8 cellular contexts compared by ENCODE assay signal in genomic region chr15:48645558-48646330, GRCh38. TPM values are rescaled to one million over a fixed set of nuclear protein-coding genes. Genes with fewer than 3 reads are reported as not detected.
DNase-seq lines count a peak whose midpoint lies in the region; ATAC-seq and TF ChIP-seq lines count a peak whose summit lies in the region.

Gene FBN1 (minus strand): TSS chr15:48645709. CDS start chr15:48644769, 940 bp downstream.

- peak; percentile 69 for ATAC-seq in HG02642 (IDR thresholded peaks at IDR 0.05; ENCODE audit: poor library complexity, unreplicated experiment)

- H3K27me3 ChIP-seq in sigmoid colon: peaks cover 0 to 25% (median 9%) of the 10 kb centered on the region in 3 donors

- POLR2A ChIA-PET in AG04449 (lab: Yijun Ruan, JAX): interaction anchor here (0.7 to 2.8 kb wide), 25 partner anchors 10 to 438 kb away, joined by 3 to 29 read pairs (median 4); no protein-coding TSS in a partner anchor

- CTCF ChIA-PET in AG04449 (lab: Yijun Ruan, JAX): interaction anchor here (1.5 to 1.7 kb wide), 2 partner anchors 12 to 156 kb away, joined by 5 read pairs; no protein-coding TSS in a partner anchor

- intact Hi-C loops in sigmoid colon (cut with DNase I): loop anchor here (10.0 kb wide), 2 partner anchors 111 to 231 kb away; no protein-coding TSS in a partner anchor

- H3K4me3 ChIP-seq in AG04449 (ENCODE audit: low read depth, low read length) (peak within 1 kb of the TSS; percentile 88), cardiac fibroblast (replicated peaks in 1 of 2; ENCODE audit: low read depth in 2 of 2, low read length in 2 of 2) (peak within 1 kb of the TSS; percentile 84 to 88), sigmoid colon (peak within 1 kb of the TSS; percentile 56 to 72 (median 68))

- WGBS in sigmoid colon, 2 donors: 0 to 2% methylated on average over 66 of the region's 66 CpGs

- peak; percentile 72 for TF ChIP-seq POLR2A in GM15510 (IDR thresholded peaks at IDR 0.05; ENCODE audit: borderline replicate concordance, extremely low read depth, insufficient read length)
- TF ChIP-seq POLR2A in sigmoid colon (IDR thresholded peaks at IDR 0.05): peak; percentile 43 to 67

- peak; percentile 69 for DNase-seq in AG04449 (ENCODE audit: low read depth, low spot score)
- DNase-seq in NCI-H2227 treated with DMSO at 0.1 percent for 48 hours (lab: John Stamatoyannopoulos, UW): peak; percentile 4
- DNase-seq in cardiac fibroblast (ENCODE audit: low read depth in 2 of 2): peak; percentile 95 to 96
- peak; percentile 74 for DNase-seq in iPS-NIHi7 (ENCODE audit: extremely low spot score)
- DNase-seq in sigmoid colon: peak; percentile 90
- no peak for DNase-seq in NCI-H446 (lab: John Stamatoyannopoulos, UW)

- H3K9me3 ChIP-seq in sigmoid colon: no peaks in the 10 kb centered on the region

- no peaks in the 10 kb centered on the region for H3K36me3 ChIP-seq in sigmoid colon

- no peak for TF ChIP-seq CTCF in AG04449 (IDR thresholded peaks at IDR 0.05; ENCODE audit: insufficient read depth, low read length, missing control alignments)
- no peak for TF ChIP-seq CTCF in cardiac fibroblast (IDR thresholded peaks at IDR 0.05; ENCODE audit: low read depth, low read length)
- TF ChIP-seq CTCF in sigmoid colon (IDR thresholded peaks at IDR 0.05): no peak

- TF ChIP-seq EP300 in sigmoid colon (IDR thresholded peaks at IDR 0.05): no peak

- H3K4me1 ChIP-seq in sigmoid colon: peaks cover 0 to 26% (median 23%) of the 10 kb centered on the region in 4 donors

- peak within 1 kb of the TSS; percentile 82 to 95 (median 86) for H3K27ac ChIP-seq in sigmoid colon

RNA-seq across cellular contexts. Expression of gene FBN1, which starts in this region (rescaled TPM):
- 100 to 1,000 TPM in 1 of 4 donors, 10 to 100 TPM in 3; 57.0 to 173 (median 74.7) TPM for total RNA-seq in sigmoid colon
- polyA plus RNA-seq in sigmoid colon: 10 to 100 TPM in 1 of 3 donors, 1 to 10 TPM in 2; 1.2 to 15.0 (median 6.6) TPM

Comparison
In these comparisons a context has a peak if more than half of its experiments do, and no peak if none do; other contexts are left out.
1. DNase-seq: peak in AG04449 (single experiment), NCI-H2227 treated with DMSO at 0.1 percent for 48 hours (single experiment), cardiac fibroblast (2 of 2), iPS-NIHi7 (single experiment) and sigmoid colon (single experiment); none in NCI-H446 (0 of 2).
2. Peak in every context shown above with its lines, with median percentiles within 50 percentile points of each other: H3K4me3 ChIP-seq.